ENCODE assay signal across 11 cellular contexts in genomic region chr6:150631982-150632642, GRCh38. TPM values are rescaled to one million over a fixed set of nuclear protein-coding genes. Genes with fewer than 3 reads are reported as not detected.
DNase-seq lines count a peak whose midpoint lies in the region; ATAC-seq and TF ChIP-seq lines count a peak whose summit lies in the region.
"Had no signal": no experiment of that assay in that cellular context is flagged by ENCODE, and none has a peak within 500 bp of the region (broad histone marks: within the 10 kb centered on the region; RNA-seq: fewer than 3 reads in every experiment).

No MANE protein-coding gene starts in this region.

- no peak for ATAC-seq in CD8-positive, alpha-beta T cell
- peak; percentile 3 for ATAC-seq in HG03354 (IDR thresholded peaks at IDR 0.05; ENCODE audit: poor library complexity, severe bottlenecking, unreplicated experiment)
- peak; percentile 60 for ATAC-seq in sciatic nerve
- no peak for ATAC-seq in GM21723 (IDR thresholded peaks at IDR 0.05; ENCODE audit: unreplicated experiment)

- H3K4me3 ChIP-seq in CD8-positive, alpha-beta T cell (ENCODE audit: low read depth, low read length), result no peak overlapping the region
- H3K4me3 ChIP-seq in choroid plexus epithelial cell (ENCODE audit: low read depth, low read length), result no peak overlapping the region
- H3K4me3 ChIP-seq: testis had no signal

- peak overlapping the region; percentile 79 for H3K4me3 Mint-ChIP-seq in CD8-positive, alpha-beta T cell
- H3K4me3 Mint-ChIP-seq: endodermal cell had no signal

- H3K9me3 Mint-ChIP-seq in CD8-positive, alpha-beta T cell, result no peaks in the 10 kb centered on the region
- H3K9me3 Mint-ChIP-seq: endodermal cell had no signal

- H3K27me3 ChIP-seq in CD8-positive, alpha-beta T cell (ENCODE audit: insufficient read depth, low read length), result no peaks in the 10 kb centered on the region
- H3K27me3 ChIP-seq: testis had no signal

- POLR2A ChIA-PET in CD8-positive, alpha-beta T cell (lab: Charles Lee), result no interaction called here

- H3K36me3 ChIP-seq in CD8-positive, alpha-beta T cell (ENCODE audit: insufficient read depth, low read length), result no peaks in the 10 kb centered on the region

- no peak overlapping the region for H3K27ac Mint-ChIP-seq in CD8-positive, alpha-beta T cell
- H3K27ac Mint-ChIP-seq: endodermal cell had no signal

- no peaks in the 10 kb centered on the region for H3K36me3 Mint-ChIP-seq in CD8-positive, alpha-beta T cell

- H3K4me1 Mint-ChIP-seq in CD8-positive, alpha-beta T cell (ENCODE audit: low read depth), result peaks cover 27% of the 10 kb centered on the region

- intact Hi-C loops in CD8-positive, alpha-beta T cell (cut with DNase I, micrococcal nuclease), result no loop called here
- intact Hi-C loops in sciatic nerve (cut with DNase I), result no loop called here

- H3K9me3 ChIP-seq in CD8-positive, alpha-beta T cell (ENCODE audit: low read length), result no peaks in the 10 kb centered on the region
- H3K9me3 ChIP-seq: testis had no signal

- TF ChIP-seq CTCF in CD8-positive, alpha-beta T cell (IDR thresholded peaks at IDR 0.05), result no peak
- no peak for TF ChIP-seq CTCF in choroid plexus epithelial cell (conservative IDR thresholded peaks at IDR 0.05; ENCODE audit: low read depth, low read length)

- H3K27me3 Mint-ChIP-seq in CD8-positive, alpha-beta T cell (ENCODE audit: low read depth), result peaks cover 4% of the 10 kb centered on the region

- no peak overlapping the region for H3K27ac ChIP-seq in CD8-positive, alpha-beta T cell (ENCODE audit: low read depth, low read length)
- H3K27ac ChIP-seq: testis had no signal

- CTCF ChIA-PET in CD8-positive, alpha-beta T cell (lab: Charles Lee), result no interaction called here

- no peak for DNase-seq in CD8-positive, alpha-beta T cell
- DNase-seq in choroid plexus epithelial cell (ENCODE audit: low read depth) (peak; percentile 20), sciatic nerve (ENCODE audit: low spot score) (no peak), NCI-H187 treated with DMSO at 0.1 percent for 48 hours (lab: John Stamatoyannopoulos, UW) (no peak), NCI-H2029 treated with DMSO at 0.1 percent for 48 hours (lab: John Stamatoyannopoulos, UW) (no peak)
- DNase-seq: activated gamma-delta T cell, endodermal cell, GF-D8, testis had no signal

- H3K4me1 ChIP-seq in CD8-positive, alpha-beta T cell (ENCODE audit: insufficient read depth, low read length), result no peaks in the 10 kb centered on the region
- H3K4me1 ChIP-seq: testis had no signal

RNA-seq across cellular contexts. Expression of gene PLEKHG1, which starts 32.4 kb away (rescaled TPM):
- 1 to 10 TPM; 2.0 to 3.3 TPM for total RNA-seq in CD8-positive, alpha-beta T cell
- 57.7 TPM for total RNA-seq in sciatic nerve

Comparison
In these comparisons a context has a peak if more than half of its experiments do, and no peak if none do; other contexts are left out.
1. ATAC-seq: peak in HG03354 (single experiment) and sciatic nerve (single experiment); none in CD8-positive, alpha-beta T cell (single experiment) and GM21723 (single experiment).
2. RNA of gene PLEKHG1, which starts 32.4 kb away (total RNA-seq): 57.7 TPM in sciatic nerve (single experiment); 2.0 to 3.3 TPM in CD8-positive, alpha-beta T cell; every median in the first group is over 10 times any median in the second.